Comparison of ENCODE assay signal across 1 cellular context in genomic region chr15:98692213-98692612, GRCh38.
TF ChIP-seq lines count a peak whose summit lies in the region.

No MANE protein-coding gene starts in this region.

TF ChIP-seq in HepG2, 621 proteins besides CTCF, POLR2A, EP300 and RAD21 (continued from another document and continues in another):
- TF ChIP-seq CSRNP2 (CRISPR knock-in tag; conservative IDR thresholded peaks at IDR 0.05; ENCODE audit: low read depth), result no peak
- peak; percentile 52; the same call in 1 of the 2 replicates for TF ChIP-seq SOX5 (CRISPR knock-in tag; IDR thresholded peaks at IDR 0.05; ENCODE audit: borderline replicate concordance)
- TF ChIP-seq RNF219 (CRISPR knock-in tag; IDR thresholded peaks at IDR 0.05), result no peak
- no peak for TF ChIP-seq ZNF883 (CRISPR knock-in tag; IDR thresholded peaks at IDR 0.05; ENCODE audit: not compliant biosample characterization)
- TF ChIP-seq ZBTB43 (CRISPR knock-in tag; conservative IDR thresholded peaks at IDR 0.05), result 0 out of 2 replicates have a peak, but pooled peaks have one; percentile 27
- TF ChIP-seq ELF3 (CRISPR knock-in tag; IDR thresholded peaks at IDR 0.05), result peak; percentile 57; the same call in 1 of the 2 replicates
- TF ChIP-seq ZNF468 (CRISPR knock-in tag; IDR thresholded peaks at IDR 0.05), result no peak
- TF ChIP-seq STAT6 (CRISPR knock-in tag; IDR thresholded peaks at IDR 0.05; ENCODE audit: borderline replicate concordance), result no peak
- no peak for TF ChIP-seq ZNF558 (CRISPR knock-in tag; IDR thresholded peaks at IDR 0.05; ENCODE audit: borderline replicate concordance)
- TF ChIP-seq ZNF781 (CRISPR knock-in tag; IDR thresholded peaks at IDR 0.05; ENCODE audit: borderline replicate concordance, not compliant biosample characterization), result no peak
- no peak for TF ChIP-seq ZNF230 (CRISPR knock-in tag; IDR thresholded peaks at IDR 0.05)
- peak; percentile 51; the same call in 1 of the 2 replicates for TF ChIP-seq FOXO1 (CRISPR knock-in tag; IDR thresholded peaks at IDR 0.05)
- TF ChIP-seq FOSL2 (CRISPR knock-in tag; IDR thresholded peaks at IDR 0.05), result peak; percentile 68
- no peak for TF ChIP-seq RBM39 (IDR thresholded peaks at IDR 0.05; ENCODE audit: low read depth, low read length, poor library complexity, severe bottlenecking)
- TF ChIP-seq ZBTB40 (IDR thresholded peaks at IDR 0.05), result no peak
- TF ChIP-seq ZBTB40 (CRISPR knock-in tag; IDR thresholded peaks at IDR 0.05), result no peak
- TF ChIP-seq ZSCAN25 (CRISPR knock-in tag; IDR thresholded peaks at IDR 0.05), result no peak
- TF ChIP-seq ZNF598 (CRISPR knock-in tag; IDR thresholded peaks at IDR 0.05; ENCODE audit: borderline replicate concordance), result no peak
- TF ChIP-seq ZNF335 (CRISPR knock-in tag; IDR thresholded peaks at IDR 0.05), result no peak
- TF ChIP-seq ZSCAN9 (CRISPR knock-in tag; IDR thresholded peaks at IDR 0.05; ENCODE audit: borderline replicate concordance), result peak; percentile 30; the same call in 1 of the 2 replicates
- TF ChIP-seq PPARG (CRISPR knock-in tag; conservative IDR thresholded peaks at IDR 0.05), result no peak
- peak; percentile 86 for TF ChIP-seq SALL1 (CRISPR knock-in tag; IDR thresholded peaks at IDR 0.05)
- TF ChIP-seq THRA (CRISPR knock-in tag; IDR thresholded peaks at IDR 0.05; ENCODE audit: borderline replicate concordance), result peak; percentile 69; the same call in 1 of the 2 replicates
- peak; percentile 48; the same call in 1 of the 2 replicates for TF ChIP-seq KMT2A (CRISPR knock-in tag; IDR thresholded peaks at IDR 0.05)
- TF ChIP-seq DPF2 (CRISPR knock-in tag; IDR thresholded peaks at IDR 0.05; ENCODE audit: borderline replicate concordance, low read depth), result peak; percentile 49; the same call in 1 of the 2 replicates
- TF ChIP-seq SIX4 (CRISPR knock-in tag; IDR thresholded peaks at IDR 0.05), result no peak
- TF ChIP-seq RFX5 (IDR thresholded peaks at IDR 0.05; ENCODE audit: low read depth, low read length), result no peak
- no peak for TF ChIP-seq PAX8 (CRISPR knock-in tag; IDR thresholded peaks at IDR 0.05; ENCODE audit: borderline replicate concordance)
- TF ChIP-seq CEBPG (CRISPR knock-in tag; IDR thresholded peaks at IDR 0.05), result peak; percentile 82
- TF ChIP-seq NFIB (CRISPR knock-in tag; IDR thresholded peaks at IDR 0.05; ENCODE audit: borderline replicate concordance), result no peak
- TF ChIP-seq MAF1 (CRISPR knock-in tag; IDR thresholded peaks at IDR 0.05; ENCODE audit: borderline replicate concordance), result no peak
- no peak for TF ChIP-seq PTBP1 (IDR thresholded peaks at IDR 0.05; ENCODE audit: low read depth, low read length, poor library complexity, severe bottlenecking)
- no peak for TF ChIP-seq RELA (CRISPR knock-in tag; IDR thresholded peaks at IDR 0.05)
- peak; percentile 56 for TF ChIP-seq FOXA3 (CRISPR knock-in tag; IDR thresholded peaks at IDR 0.05)
- no peak for TF ChIP-seq ELF4 (CRISPR knock-in tag; IDR thresholded peaks at IDR 0.05; ENCODE audit: borderline replicate concordance)
- no peak for TF ChIP-seq ETV6 (CRISPR knock-in tag; conservative IDR thresholded peaks at IDR 0.05)
- TF ChIP-seq E2F1 (CRISPR knock-in tag; IDR thresholded peaks at IDR 0.05), result no peak
- TF ChIP-seq FLYWCH1 (CRISPR knock-in tag; IDR thresholded peaks at IDR 0.05), result no peak
- no peak for TF ChIP-seq BCLAF1 (IDR thresholded peaks at IDR 0.05)
